8 cellular contexts compared by ENCODE assay signal in genomic region chr18:46104128-46104911, GRCh38. TPM values are rescaled to one million over a fixed set of nuclear protein-coding genes. Genes with fewer than 3 reads are reported as not detected.
DNase-seq lines count a peak whose midpoint lies in the region; ATAC-seq lines count a peak whose summit lies in the region.

Gene HAUS1, plus strand, starts transcription at chr18:46104385. Its CDS starts 27 bp downstream, at chr18:46104412.

- CTCF ChIA-PET in CD8-positive, alpha-beta memory T cell (lab: Charles Lee) = interaction anchor here (0.9 to 2.8 kb wide), 5 partner anchors 9 to 224 kb away, joined by 3 to 10 read pairs (median 3); a partner anchor contains a TSS
- CTCF ChIA-PET in activated CD8-positive, alpha-beta memory T cell treated with anti-CD3 and anti-CD28 coated beads for 36 hours (lab: Charles Lee) = no interaction called here

- POLR2A ChIA-PET in CD8-positive, alpha-beta memory T cell (lab: Charles Lee) = interaction anchor here (0.6 kb wide), 1 partner anchor 12 kb away, joined by 3 read pairs; no protein-coding TSS in a partner anchor
- POLR2A ChIA-PET in activated CD8-positive, alpha-beta memory T cell treated with anti-CD3 and anti-CD28 coated beads for 36 hours (lab: Charles Lee) = no interaction called here

- H3K4me1 Mint-ChIP-seq in CD8-positive, alpha-beta memory T cell = peaks cover 27 to 45% (median 39%) of the 10 kb centered on the region in 3 donors

- H3K4me3 Mint-ChIP-seq in CD8-positive, alpha-beta memory T cell = peak within 1 kb of the TSS; percentile 96 to 100 (median 99)

- DNase-seq in CD8-positive, alpha-beta memory T cell = peak; percentile 70 to 85 (median 75)
- DNase-seq in HT-29 (ENCODE audit: low spot score) = peak; percentile 92
- DNase-seq in NOMO-1 treated with DMSO at 0.1 percent for 48 hours (lab: John Stamatoyannopoulos, UW; ENCODE audit: unreplicated experiment) = peak; percentile 73
- DNase-seq in effector memory CD4-positive, alpha-beta T cell = peak; percentile 63 to 77 (median 76)
- DNase-seq in lung microvascular endothelial cell (ENCODE audit: low read depth in 2 of 2) = peak; percentile 81 to 84
- peak; percentile 70 to 74 (median 71) for DNase-seq in stimulated activated CD4-positive, alpha-beta T cell treated with anti-CD3 and anti-CD28 coated beads, TNF-alpha, amount 100 ng/mL, for 4 hours (ENCODE audit: low read depth in 3 of 3)

- H3K27ac ChIP-seq in CD8-positive, alpha-beta memory T cell (ENCODE audit: low read depth, low read length) = peak within 1 kb of the TSS; percentile 68
- H3K27ac ChIP-seq in effector memory CD4-positive, alpha-beta T cell (ENCODE audit: insufficient read depth, low read length, poor library complexity, severe bottlenecking) = peak within 1 kb of the TSS; percentile 69

- H3K36me3 Mint-ChIP-seq in CD8-positive, alpha-beta memory T cell = peaks cover 0 to 31% (median 1%) of the 10 kb centered on the region in 3 donors

- H3K9me3 Mint-ChIP-seq in CD8-positive, alpha-beta memory T cell = no peaks in the 10 kb centered on the region

- H3K27me3 ChIP-seq in CD8-positive, alpha-beta memory T cell (ENCODE audit: insufficient read depth, low read length, poor library complexity, severe bottlenecking) = no peaks in the 10 kb centered on the region
- H3K27me3 ChIP-seq in effector memory CD4-positive, alpha-beta T cell (replicated peaks; ENCODE audit: control insufficient read depth, insufficient read depth, low read length, poor library complexity, severe bottlenecking) = no peaks in the 10 kb centered on the region

- H3K27ac Mint-ChIP-seq in CD8-positive, alpha-beta memory T cell = peak within 1 kb of the TSS; percentile 86 to 99 (median 96)

- peak within 1 kb of the TSS; percentile 89 for H3K4me3 ChIP-seq in CD8-positive, alpha-beta memory T cell (ENCODE audit: low read length)
- H3K4me3 ChIP-seq in effector memory CD4-positive, alpha-beta T cell (ENCODE audit: insufficient read depth, low read depth, low read length, poor library complexity, severe bottlenecking) = peak within 1 kb of the TSS; percentile 99

- peaks cover 7% of the 10 kb centered on the region for H3K4me1 ChIP-seq in CD8-positive, alpha-beta memory T cell (ENCODE audit: insufficient read depth, low read length)
- H3K4me1 ChIP-seq in effector memory CD4-positive, alpha-beta T cell (ENCODE audit: control insufficient read depth, insufficient read depth, low read length, poor library complexity, severe bottlenecking) = no peaks in the 10 kb centered on the region

- no peaks in the 10 kb centered on the region for H3K9me3 ChIP-seq in CD8-positive, alpha-beta memory T cell (ENCODE audit: low read length)
- no peaks in the 10 kb centered on the region for H3K9me3 ChIP-seq in effector memory CD4-positive, alpha-beta T cell (ENCODE audit: control insufficient read depth, low read length)

- no peaks in the 10 kb centered on the region for H3K36me3 ChIP-seq in CD8-positive, alpha-beta memory T cell (ENCODE audit: insufficient read depth, low read length)
- peaks cover 3% of the 10 kb centered on the region for H3K36me3 ChIP-seq in effector memory CD4-positive, alpha-beta T cell (ENCODE audit: control insufficient read depth, insufficient read depth, low read length)

- H3K27me3 Mint-ChIP-seq in CD8-positive, alpha-beta memory T cell = no peaks in the 10 kb centered on the region

- ATAC-seq in GM19467 (IDR thresholded peaks at IDR 0.05; ENCODE audit: unreplicated experiment) = peak; percentile 71

RNA-seq across cellular contexts. Expression of gene HAUS1, which starts in this region (rescaled TPM):
- 10 to 100 TPM; 52.5 to 53.3 TPM for total RNA-seq in CD8-positive, alpha-beta memory T cell
- polyA plus RNA-seq in CD8-positive, alpha-beta memory T cell = 43.2 TPM
- total RNA-seq in HT-29 (2014; rRNA removed; shearing (Covaris generic)) = 21.3 and 25.4 TPM in 2 replicates
- 10 to 100 TPM; 55.2 to 59.2 TPM for total RNA-seq in activated CD8-positive, alpha-beta memory T cell treated with anti-CD3 and anti-CD28 coated beads for 36 hours
- total RNA-seq in lung microvascular endothelial cell = 26.4 and 33.1 TPM in 2 replicates

Comparison
In these comparisons a context has a peak if more than half of its experiments do, and no peak if none do; other contexts are left out.
1. Peak in every context shown above with its lines: DNase-seq, ATAC-seq, H3K4me3 ChIP-seq and H3K27ac ChIP-seq.